ENCODE assay signal across 28 cellular contexts in the genomic region with DNA sequence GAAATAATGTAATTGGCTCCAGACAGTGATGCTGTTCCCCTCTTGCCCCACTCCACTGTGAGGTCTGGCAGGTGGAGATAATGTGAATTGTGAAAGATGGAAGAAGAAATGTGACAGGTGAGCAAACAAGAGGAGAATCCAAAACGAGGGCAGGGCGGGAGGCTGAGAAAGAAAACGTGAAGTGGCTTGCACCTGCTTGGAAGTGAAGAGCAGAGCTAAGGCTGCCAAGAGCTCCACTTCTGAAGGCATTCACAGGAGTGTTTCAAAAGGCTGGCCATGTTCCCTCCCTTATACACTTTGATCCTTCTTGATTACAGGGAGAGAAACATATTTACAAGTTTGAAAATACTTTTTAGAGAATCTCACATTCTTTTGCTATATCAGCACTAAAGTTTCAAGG.
DNase-seq lines count a peak whose midpoint lies in the region; ATAC-seq and TF ChIP-seq lines count a peak whose summit lies in the region.
"Had no signal": no experiment of that assay in that cellular context is flagged by ENCODE, and none has a peak within 500 bp of the region (broad histone marks: within the 10 kb centered on the region; RNA-seq: fewer than 3 reads in every experiment).

No MANE protein-coding gene starts in this region.

- intact Hi-C loops in lower lobe of right lung (cut with DNase I): no loop called here

- H3K27me3 ChIP-seq in lower lobe of right lung (ENCODE audit: low read depth): no peaks in the 10 kb centered on the region
- H3K27me3 ChIP-seq: foreskin keratinocyte, heart right ventricle, ovary had no signal

- DNase-seq in NCI-H1092 treated with DMSO at 0.1 percent for 48 hours (lab: John Stamatoyannopoulos, UW) (peak; percentile 6), NCI-H1092 (lab: John Stamatoyannopoulos, UW) (no peak), NCI-H187 treated with DMSO at 0.1 percent for 48 hours (lab: John Stamatoyannopoulos, UW) (peak; percentile 92), NCI-H510A treated with DMSO at 0.1 percent for 48 hours (lab: John Stamatoyannopoulos, UW) (peak; percentile 86), lower lobe of right lung (no peak), kidney glomerular epithelial cell (lab: John Stamatoyannopoulos, UW) (no peak), AG08396 (ENCODE audit: low spot score) (no peak), SIG-M5 (lab: John Stamatoyannopoulos, UW) (no peak)
- DNase-seq: activated CD4-positive, alpha-beta T cell treated with anti-CD3 and anti-CD28 coated beads for 4 hours; activated naive CD4-positive, alpha-beta T cell treated with anti-CD3 and anti-CD28 coated beads, Interleukin-2, amount 10 ng/mL, durations not matched to agents 7 days and 5 days; activated T-cell treated with anti-CD3 and anti-CD28 coated beads, Interleukin-2, amount 50 U/mL, for 48 hours; amygdala; CD4-positive, CD25-positive, alpha-beta regulatory T cell; DMS 273 treated with DMSO at 0.1 percent for 48 hours; effector memory CD8-positive, alpha-beta T cell; foreskin keratinocyte; GF-D8; GOT3; heart right ventricle; KG1; NCI-H226; ovary; stimulated activated CD4-positive, alpha-beta T cell treated with anti-CD3 and anti-CD28 coated beads, Interleukin-2, amount 100 ng/mL, for 48 hours; substantia nigra had no signal

- no peaks in the 10 kb centered on the region for H3K4me1 ChIP-seq in lower lobe of right lung
- H3K4me1 ChIP-seq: foreskin keratinocyte, heart right ventricle had no signal

- H3K9me3 ChIP-seq in lower lobe of right lung: no peaks in the 10 kb centered on the region
- H3K9me3 ChIP-seq: heart right ventricle, ovary had no signal

- no peak for TF ChIP-seq CTCF in lower lobe of right lung (IDR thresholded peaks at IDR 0.05)

- peak; percentile 36 to 67 for ATAC-seq in lower lobe of right lung
- ATAC-seq: effector memory CD8-positive, alpha-beta T cell; foreskin keratinocyte; heart right ventricle; natural killer cell treated with Interleukin-12 subunit alpha and Interleukin-12 subunit beta and Interleukin-15 and Interleukin-18, amount 100 ng/mL, for 72 hours; stimulated activated effector memory CD8-positive, alpha-beta T cell treated with anti-CD3 and anti-CD28 coated beads, Interleukin-12 subunit alpha, Interleukin-12 subunit beta, amount 100 ng/mL, for 72 hours had no signal

- H3K4me3 ChIP-seq in lower lobe of right lung: no peak overlapping the region
- H3K4me3 ChIP-seq: coronary artery, heart right ventricle, ovary had no signal

- H3K27ac ChIP-seq in lower lobe of right lung: no peak overlapping the region
- H3K27ac ChIP-seq: 22Rv1, coronary artery, foreskin keratinocyte, heart right ventricle, ovary had no signal

- H3K36me3 ChIP-seq in lower lobe of right lung: no peaks in the 10 kb centered on the region
- H3K36me3 ChIP-seq: heart right ventricle, ovary had no signal

Comparison
In these comparisons a context has a peak if more than half of its experiments do, and no peak if none do; other contexts are left out.
1. DNase-seq: peak in NCI-H1092 treated with DMSO at 0.1 percent for 48 hours (single experiment), NCI-H187 treated with DMSO at 0.1 percent for 48 hours (single experiment) and NCI-H510A treated with DMSO at 0.1 percent for 48 hours (single experiment); none in NCI-H1092 (single experiment), lower lobe of right lung (single experiment), kidney glomerular epithelial cell (single experiment), AG08396 (single experiment) and SIG-M5 (single experiment).